In the genomic region with DNA sequence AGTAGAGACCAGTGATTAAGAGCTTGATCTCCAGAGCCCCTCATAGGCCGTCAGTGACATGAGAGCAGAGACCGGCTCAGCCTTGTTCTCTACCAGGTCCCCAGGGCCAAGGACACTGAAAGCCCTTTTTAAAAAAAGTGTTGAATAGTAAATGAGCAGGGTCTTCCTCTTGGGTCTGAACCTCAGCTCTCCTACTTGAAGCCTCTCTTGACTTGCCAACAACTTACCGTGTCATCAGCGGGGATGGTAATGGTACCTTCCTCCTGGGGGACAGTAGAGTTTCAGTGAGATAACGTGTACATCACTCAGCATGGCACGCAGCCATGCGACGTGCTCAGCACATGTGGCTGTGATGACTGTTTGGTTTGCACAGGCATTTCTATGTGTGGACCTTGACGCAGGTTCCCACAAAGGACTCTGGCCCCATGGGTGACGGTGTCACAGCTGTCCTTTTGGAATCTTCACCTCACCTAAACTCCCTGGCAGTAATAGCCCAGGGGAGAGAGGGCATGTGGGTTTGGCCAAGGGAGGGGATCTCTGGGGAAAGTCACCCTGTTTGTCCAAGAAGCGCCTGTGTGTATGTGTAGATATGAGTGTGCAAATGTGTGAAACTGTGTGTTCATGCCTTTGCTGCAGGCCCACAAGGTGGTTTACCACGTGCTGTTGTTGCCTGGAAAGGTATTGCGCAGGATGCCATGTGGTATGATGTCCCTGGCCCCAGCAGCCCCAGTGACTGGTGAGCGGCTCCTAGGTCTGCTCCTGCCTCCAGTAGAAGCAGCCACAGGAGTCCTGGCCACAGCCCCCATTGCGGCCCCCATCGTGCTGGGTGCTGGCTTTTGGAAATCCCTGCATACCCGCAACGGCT, we compare ENCODE assay signal across 9 cellular contexts. TPM values are rescaled to one million over a fixed set of nuclear protein-coding genes. Genes with fewer than 3 reads are reported as not detected.
A peak's percentile ranks its signal among the peaks of the same experiment; 100 is the strongest.
DNase-seq lines count a peak whose midpoint lies in the region; ATAC-seq and TF ChIP-seq lines count a peak whose summit lies in the region.
"Had no signal": no experiment of that assay in that cellular context is flagged by ENCODE, and none has a peak within 500 bp of the region (broad histone marks: within the 10 kb centered on the region; RNA-seq: fewer than 3 reads in every experiment).

No MANE protein-coding gene starts in this region.

- no peak overlapping the region for H3K4me3 Mint-ChIP-seq in progenitor cell of endocrine pancreas (ENCODE audit: low read depth)

- H3K27me3 ChIP-seq in DND-41 (ENCODE audit: insufficient read depth, low read length, poor library complexity) (no peaks in the 10 kb centered on the region), skeletal muscle satellite cell (ENCODE audit: control insufficient read depth, insufficient read depth, low read length) (no peaks in the 10 kb centered on the region)

- peak; percentile 51; the same call in 1 of the 3 replicates for ATAC-seq in DND-41 (ENCODE audit: insufficient read depth, low read depth)

- no peaks in the 10 kb centered on the region for H3K9me3 ChIP-seq in DND-41 (ENCODE audit: insufficient read depth, low read length, severe bottlenecking)
- no peaks in the 10 kb centered on the region for H3K9me3 ChIP-seq in skeletal muscle satellite cell (replicated peaks; ENCODE audit: low read length)

- H3K9ac ChIP-seq in DND-41 (ENCODE audit: low read depth, low read length) (no peak overlapping the region), skeletal muscle satellite cell (ENCODE audit: low read depth, low read length) (peak overlapping the region; percentile 77)

- H3K4me3 ChIP-seq in DND-41 (ENCODE audit: low read depth in 1 of 2, low read length in 2 of 2) (no peak overlapping the region), fibroblast of mammary gland (ENCODE audit: control insufficient read depth, low read depth, low read length) (no peak overlapping the region), skeletal muscle satellite cell (ENCODE audit: low read length) (no peak overlapping the region)

- H3K4me1 Mint-ChIP-seq in progenitor cell of endocrine pancreas (ENCODE audit: low read depth) = peaks cover 12% of the 10 kb centered on the region

- peaks cover 4% of the 10 kb centered on the region; the same call in 1 of the 2 replicates for H3K4me1 ChIP-seq in DND-41 (ENCODE audit: insufficient read depth, low read length)
- H3K4me1 ChIP-seq in skeletal muscle satellite cell (ENCODE audit: control insufficient read depth, insufficient read depth, low read length) = peaks cover 75% of the 10 kb centered on the region

- no peaks in the 10 kb centered on the region for H3K27me3 Mint-ChIP-seq in progenitor cell of endocrine pancreas

- no peak for DNase-seq in DND-41
- DNase-seq in fibroblast of mammary gland (ENCODE audit: low read depth) = peak; percentile 93
- DNase-seq in progenitor cell of endocrine pancreas (ENCODE audit: low spot score, unreplicated experiment) = no peak
- no peak for DNase-seq in NCI-H1694 (lab: John Stamatoyannopoulos, UW)
- no peak for DNase-seq in NCI-H526 (lab: John Stamatoyannopoulos, UW)
- no peak for DNase-seq in NCI-H2081 treated with DMSO at 0.1 percent for 48 hours (lab: John Stamatoyannopoulos, UW)
- DNase-seq: retina had no signal

- peaks cover 71% of the 10 kb centered on the region for H3K79me2 ChIP-seq in DND-41 (ENCODE audit: insufficient read depth, low read length)

- TF ChIP-seq CTCF in DND-41 (IDR thresholded peaks at IDR 0.05; ENCODE audit: borderline replicate concordance, extremely low read depth, low read length, poor library complexity, severe bottlenecking) (no peak), VCaP (conservative IDR thresholded peaks at IDR 0.05) (no peak), fibroblast of mammary gland (conservative IDR thresholded peaks at IDR 0.05; ENCODE audit: control insufficient read depth, insufficient read depth, low read depth, low read length) (no peak), progenitor cell of endocrine pancreas (IDR thresholded peaks at IDR 0.05; ENCODE audit: unreplicated experiment) (no peak)

- no peak overlapping the region for H3K4me2 ChIP-seq in DND-41 (ENCODE audit: insufficient read depth, low read length)
- H3K4me2 ChIP-seq in skeletal muscle satellite cell (ENCODE audit: low read length) = no peak overlapping the region

- no peaks in the 10 kb centered on the region for H3K9me3 Mint-ChIP-seq in progenitor cell of endocrine pancreas (ENCODE audit: low read depth)

- no peaks in the 10 kb centered on the region for H3K36me3 ChIP-seq in DND-41 (ENCODE audit: insufficient read depth, low read length)
- peaks cover 26% of the 10 kb centered on the region for H3K36me3 ChIP-seq in skeletal muscle satellite cell (ENCODE audit: insufficient read depth, low read length)

- no peak overlapping the region; the same call in 1 of the 2 replicates for H3K27ac ChIP-seq in DND-41 (ENCODE audit: low read length)
- peak overlapping the region; percentile 56 for H3K27ac ChIP-seq in VCaP

- H3K36me3 Mint-ChIP-seq in progenitor cell of endocrine pancreas (ENCODE audit: insufficient read depth) = no peaks in the 10 kb centered on the region

- peaks cover 48% of the 10 kb centered on the region for H4K20me1 ChIP-seq in DND-41 (ENCODE audit: insufficient read depth, low read length)

- no peak overlapping the region for H2AFZ ChIP-seq in DND-41 (ENCODE audit: low read depth, low read length)

- no peak overlapping the region for H3K27ac Mint-ChIP-seq in progenitor cell of endocrine pancreas

RNA-seq across cellular contexts. Expression of gene ERGIC1, which starts 18.7 kb away (rescaled TPM):
- total RNA-seq in skeletal muscle satellite cell (2012; rRNA removed) = 162 and 224 TPM in 2 replicates
- total RNA-seq in progenitor cell of endocrine pancreas = 150 and 158 TPM in 2 replicates
